8 cellular contexts compared by ENCODE assay signal in genomic region chr3:142447308-142447851, GRCh38. TPM values are rescaled to one million over a fixed set of nuclear protein-coding genes. Genes with fewer than 3 reads are reported as not detected.
DNase-seq lines count a peak whose midpoint lies in the region; ATAC-seq and TF ChIP-seq lines count a peak whose summit lies in the region.

No MANE protein-coding gene starts in this region.

- H3K27me3 ChIP-seq in AG04450 (ENCODE audit: control insufficient read depth, insufficient read depth, low read length) (no peaks in the 10 kb centered on the region), OCI-LY3 (ENCODE audit: low read depth, low read length) (no peaks in the 10 kb centered on the region), subcutaneous abdominal adipose tissue (ENCODE audit: control insufficient read depth in 5 of 5, insufficient read depth in 4 of 5, low read length in 5 of 5) (no peaks in the 10 kb centered on the region)

- no peaks in the 10 kb centered on the region for H3K27me3 Mint-ChIP-seq in natural killer cell treated with Interleukin-12 subunit alpha and Interleukin-12 subunit beta and Interleukin-15 and Interleukin-18, amount 100 ng/mL, for 72 hours

- peak overlapping the region; percentile 37; the same call in 1 of the 2 replicates for H2AFZ ChIP-seq in OCI-LY3 (ENCODE audit: low read depth, low read length)

- H3K4me1 ChIP-seq in OCI-LY3 (ENCODE audit: low read length) (peaks cover 12% of the 10 kb centered on the region), subcutaneous abdominal adipose tissue (ENCODE audit: control insufficient read depth in 5 of 5, insufficient read depth in 5 of 5, low read length in 5 of 5) (peaks cover 6 to 29% (median 23%) of the 10 kb centered on the region in 5 donors)

- H3K27ac Mint-ChIP-seq in natural killer cell treated with Interleukin-12 subunit alpha and Interleukin-12 subunit beta and Interleukin-15 and Interleukin-18, amount 100 ng/mL, for 72 hours = peak overlapping the region; percentile 95 to 100

- H3K36me3 Mint-ChIP-seq in natural killer cell treated with Interleukin-12 subunit alpha and Interleukin-12 subunit beta and Interleukin-15 and Interleukin-18, amount 100 ng/mL, for 72 hours = peaks cover 16% of the 10 kb centered on the region

- CTCF ChIA-PET in AG04450 (lab: Charles Lee) = no interaction called here

- peaks cover 53% of the 10 kb centered on the region for H3K79me2 ChIP-seq in OCI-LY3 (ENCODE audit: low read length)

- H3K9ac ChIP-seq in OCI-LY3 (ENCODE audit: low read length) = peak overlapping the region; percentile 89
- H3K9ac ChIP-seq in subcutaneous abdominal adipose tissue (ENCODE audit: low read length in 5 of 5) = peak overlapping the region; percentile 98 to 100 (median 100)

- DNase-seq in AG04450 (ENCODE audit: low read depth, low spot score) (no peak), fibroblast of peridontal ligament (ENCODE audit: extremely low read depth) (peak; percentile 56)
- peak; percentile 29 for DNase-seq in activated T-helper 9 cell treated with anti-CD3 and anti-CD28 coated beads, Interleukin-2, amount 50 U/mL, for 16 hours (ENCODE audit: low read depth)
- no peak for DNase-seq in natural killer cell treated with Interleukin-12 subunit alpha and Interleukin-12 subunit beta and Interleukin-15 and Interleukin-18, amount 100 ng/mL, for 72 hours (ENCODE audit: low spot score)

- H3K4me3 ChIP-seq in AG04450 (ENCODE audit: low read depth, low read length) (peak overlapping the region; percentile 97), OCI-LY3 (ENCODE audit: low read length) (peak overlapping the region; percentile 86), subcutaneous abdominal adipose tissue (ENCODE audit: low read depth in 1 of 5, low read length in 5 of 5) (peak overlapping the region; percentile 99 to 100 (median 100))

- TF ChIP-seq CTCF in AG04450 (IDR thresholded peaks at IDR 0.05; ENCODE audit: low read depth, low read length) = no peak
- no peak for TF ChIP-seq CTCF in OCI-LY3 (IDR thresholded peaks at IDR 0.05; ENCODE audit: low read depth, low read length)

- peaks cover 26% of the 10 kb centered on the region for H4K20me1 ChIP-seq in OCI-LY3 (ENCODE audit: insufficient read depth, low read length)

- peaks cover 9% of the 10 kb centered on the region for H3K36me3 ChIP-seq in OCI-LY3 (replicated peaks; ENCODE audit: low read depth, low read length)
- peaks cover 5 to 20% (median 9%) of the 10 kb centered on the region in 5 donors for H3K36me3 ChIP-seq in subcutaneous abdominal adipose tissue (ENCODE audit: control insufficient read depth in 5 of 5, insufficient read depth in 5 of 5, low read length in 5 of 5)

- ATAC-seq in GM18873 (IDR thresholded peaks at IDR 0.05; ENCODE audit: low FRiP score, unreplicated experiment) (peak; percentile 13), HG03135 (IDR thresholded peaks at IDR 0.05; ENCODE audit: unreplicated experiment) (peak; percentile 32)
- peak; percentile 49 for ATAC-seq in natural killer cell treated with Interleukin-12 subunit alpha and Interleukin-12 subunit beta and Interleukin-15 and Interleukin-18, amount 100 ng/mL, for 72 hours

- H3K4me1 Mint-ChIP-seq in natural killer cell treated with Interleukin-12 subunit alpha and Interleukin-12 subunit beta and Interleukin-15 and Interleukin-18, amount 100 ng/mL, for 72 hours (ENCODE audit: low read depth in 2 of 2) = peaks cover 29 to 44% of the 10 kb centered on the region in 2 donors

- H3K9me3 ChIP-seq in AG04450 (ENCODE audit: control insufficient read depth, insufficient read depth, low read length) (peaks cover 3% of the 10 kb centered on the region), OCI-LY3 (ENCODE audit: insufficient read depth, low read length) (no peaks in the 10 kb centered on the region), subcutaneous abdominal adipose tissue (ENCODE audit: control insufficient read depth in 5 of 5, low read length in 5 of 5) (no peaks in the 10 kb centered on the region)

- H3K4me3 Mint-ChIP-seq in natural killer cell treated with Interleukin-12 subunit alpha and Interleukin-12 subunit beta and Interleukin-15 and Interleukin-18, amount 100 ng/mL, for 72 hours = peak overlapping the region; percentile 94

- POLR2A ChIA-PET in AG04450 (lab: Yijun Ruan, JAX) = interaction anchor here (0.6 to 0.7 kb wide), 2 partner anchors 25 to 554 kb away, joined by 3 read pairs; partner anchors contain the start of gene U2SURP

- H3K9me3 Mint-ChIP-seq in natural killer cell treated with Interleukin-12 subunit alpha and Interleukin-12 subunit beta and Interleukin-15 and Interleukin-18, amount 100 ng/mL, for 72 hours = no peaks in the 10 kb centered on the region

- H3K27ac ChIP-seq in AG04450 (ENCODE audit: low read depth, low read length) (peak overlapping the region; percentile 95), OCI-LY3 (ENCODE audit: low read length) (peak overlapping the region; percentile 82), subcutaneous abdominal adipose tissue (ENCODE audit: low read depth, low read length) (peak overlapping the region; percentile 99)

- peak overlapping the region; percentile 89 for H3K4me2 ChIP-seq in OCI-LY3 (ENCODE audit: low read length)

RNA-seq across cellular contexts. Expression of gene XRN1, which starts 0.5 kb away (rescaled TPM):
- 26.4 and 36.9 TPM in 2 replicates for polyA plus RNA-seq in AG04450 (2011; rRNA removed)
- polyA minus RNA-seq in AG04450 (2011; rRNA and poly(A)+ RNA removed) = 38.4 and 55.2 TPM in 2 replicates
- 10 to 100 TPM; 73.2 to 86.8 TPM for total RNA-seq in natural killer cell treated with Interleukin-12 subunit alpha and Interleukin-12 subunit beta and Interleukin-15 and Interleukin-18, amount 100 ng/mL, for 72 hours

Comparison
In these comparisons a context has a peak if more than half of its experiments do, and no peak if none do; other contexts are left out.
1. DNase-seq: peak in activated T-helper 9 cell treated with anti-CD3 and anti-CD28 coated beads, Interleukin-2, amount 50 U/mL, for 16 hours (single experiment) and fibroblast of peridontal ligament (single experiment); none in AG04450 (single experiment) and natural killer cell treated with Interleukin-12 subunit alpha and Interleukin-12 subunit beta and Interleukin-15 and Interleukin-18, amount 100 ng/mL, for 72 hours (single experiment).
2. Peak in every context shown above with its lines, with median percentiles within 50 percentile points of each other: H3K27ac ChIP-seq, H3K4me3 ChIP-seq and ATAC-seq.